In the genomic region with DNA sequence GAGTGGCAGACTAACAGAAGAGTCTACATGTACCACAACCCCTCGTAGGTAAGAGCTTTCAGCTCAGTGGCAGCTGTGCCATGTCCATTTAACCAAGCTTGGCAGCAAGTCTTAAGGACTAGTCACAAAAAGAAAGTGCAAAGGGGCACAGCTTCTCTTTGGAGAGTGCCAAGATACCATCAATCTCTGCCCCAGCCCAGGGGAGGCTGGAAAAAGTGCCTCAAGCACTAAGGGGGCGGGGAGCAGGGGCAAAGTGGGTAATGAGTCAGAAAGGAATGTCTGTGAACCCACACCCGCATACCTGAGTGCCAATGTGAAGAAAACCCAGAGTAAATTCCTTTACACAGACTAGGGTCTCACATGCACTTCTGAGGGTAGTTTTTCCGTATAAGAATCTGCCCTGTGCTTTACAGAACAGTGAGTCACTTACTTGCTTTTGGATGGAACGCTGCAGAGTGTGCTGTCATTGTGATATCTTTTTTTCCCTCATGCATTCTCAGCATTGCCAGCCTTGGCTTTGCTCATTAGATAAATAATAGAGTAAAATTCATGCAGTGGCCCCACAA, we compare ENCODE assay signal across 8 cellular contexts.
DNase-seq lines count a peak whose midpoint lies in the region; ATAC-seq and TF ChIP-seq lines count a peak whose summit lies in the region.

No MANE protein-coding gene starts in this region.

- H3K27me3 ChIP-seq in ACC112 (ENCODE audit: insufficient read depth, low read length) (no peaks in the 10 kb centered on the region), PC-3 (ENCODE audit: low read length) (no peaks in the 10 kb centered on the region), Karpas-422 (ENCODE audit: low read length) (no peaks in the 10 kb centered on the region)

- peak; percentile 83 for ATAC-seq in PC-3
- ATAC-seq in GM19023 (IDR thresholded peaks at IDR 0.05; ENCODE audit: unreplicated experiment): no peak

- intact Hi-C loops in PC-3 (cut with micrococcal nuclease): loop anchor here (5.0 to 10.0 kb wide), 4 partner anchors 52 to 473 kb away; no protein-coding TSS in a partner anchor

- H3K4me3 Mint-ChIP-seq in nephron progenitor cell: no peak overlapping the region

- H3K79me2 ChIP-seq in ACC112 (ENCODE audit: control insufficient read depth, insufficient read depth, low read length, unreplicated experiment): no peaks in the 10 kb centered on the region
- H3K79me2 ChIP-seq in PC-3 (ENCODE audit: low read length): peaks cover 25% of the 10 kb centered on the region
- H3K79me2 ChIP-seq in Karpas-422 (ENCODE audit: low read length): no peaks in the 10 kb centered on the region

- H3K4me1 ChIP-seq in ACC112 (ENCODE audit: control insufficient read depth, insufficient read depth, low read length, unreplicated experiment) (peaks cover 38% of the 10 kb centered on the region), PC-3 (ENCODE audit: insufficient read depth, low read length) (peaks cover 52% of the 10 kb centered on the region), Karpas-422 (ENCODE audit: low read length) (no peaks in the 10 kb centered on the region)

- peaks cover 32% of the 10 kb centered on the region for H3K4me1 Mint-ChIP-seq in nephron progenitor cell

- H4K20me1 ChIP-seq in PC-3 (ENCODE audit: low read length) (no peaks in the 10 kb centered on the region), Karpas-422 (ENCODE audit: insufficient read depth, low read depth, low read length) (no peaks in the 10 kb centered on the region)

- peaks cover 39% of the 10 kb centered on the region for H3K9me3 Mint-ChIP-seq in nephron progenitor cell

- H3K9me2 ChIP-seq in PC-3 (replicated peaks; ENCODE audit: low read length) (no peaks in the 10 kb centered on the region), Karpas-422 (replicated peaks; ENCODE audit: insufficient read depth, low read length) (no peaks in the 10 kb centered on the region)

- POLR2A ChIA-PET in PC-3 (lab: Charles Lee; ENCODE audit: unreplicated experiment): interaction anchor here (0.5 to 0.6 kb wide), 3 partner anchors 22 to 264 kb away, joined by 3 to 6 read pairs (median 5); no protein-coding TSS in a partner anchor

- H3K27me3 Mint-ChIP-seq in nephron progenitor cell (ENCODE audit: low read depth, poor library complexity): no peaks in the 10 kb centered on the region

- H3K27ac Mint-ChIP-seq in nephron progenitor cell: peak overlapping the region; percentile 75

- H3F3A ChIP-seq in PC-3 (ENCODE audit: low read length, unreplicated experiment): peaks cover 5% of the 10 kb centered on the region

- H3K36me3 ChIP-seq in ACC112 (ENCODE audit: insufficient read depth, low read length) (no peaks in the 10 kb centered on the region), PC-3 (ENCODE audit: low read depth, low read length) (0 out of 2 replicates have a peak, but pooled peaks cover 5% of the 10 kb centered on the region), Karpas-422 (ENCODE audit: insufficient read depth, low read length) (no peaks in the 10 kb centered on the region)

- 0 out of 2 replicates have a peak, but pooled peaks cover 3% of the 10 kb centered on the region for H3K9me3 ChIP-seq in PC-3 (ENCODE audit: low read length)
- H3K9me3 ChIP-seq in Karpas-422 (ENCODE audit: low read length): no peaks in the 10 kb centered on the region

- no peak for TF ChIP-seq CTCF in PC-3 (conservative IDR thresholded peaks at IDR 0.05; ENCODE audit: low read depth, low read length)
- no peak for TF ChIP-seq CTCF in astrocyte of the spinal cord (IDR thresholded peaks at IDR 0.05; ENCODE audit: low read depth, low read length)
- no peak for TF ChIP-seq CTCF in nephron progenitor cell (IDR thresholded peaks at IDR 0.05)

- DNase-seq in PC-3 (peak; percentile 96), astrocyte of the spinal cord (ENCODE audit: low read depth, low spot score) (peak; percentile 77), nephron progenitor cell (peak; percentile 11), Karpas-422 (no peak), ecto neural progenitor cell (ENCODE audit: low spot score) (no peak), NCI-H748 (lab: John Stamatoyannopoulos, UW; ENCODE audit: unreplicated experiment) (no peak)

- H3K27ac ChIP-seq in ACC112 (ENCODE audit: low read depth, low read length) (peak overlapping the region; percentile 92), PC-3 (ENCODE audit: low read length) (peak overlapping the region; percentile 98), Karpas-422 (ENCODE audit: low read length) (no peak overlapping the region)

- no TSS peak for BruUV-seq in PC-3 (replicated peaks; lab: Mats Ljungman, UMichigan)

- no peaks in the 10 kb centered on the region for H3K36me3 Mint-ChIP-seq in nephron progenitor cell (ENCODE audit: low read depth)

- in situ Hi-C loops in astrocyte of the spinal cord (cut with HindIII; ENCODE audit: low sequenced_read_pairs): no loop called here

- peak overlapping the region; percentile 25; the same call in 1 of the 2 replicates for H3K4me3 ChIP-seq in ACC112 (ENCODE audit: low read depth, low read length)
- peak overlapping the region; percentile 64 for H3K4me3 ChIP-seq in PC-3 (ENCODE audit: low read length)
- no peak overlapping the region for H3K4me3 ChIP-seq in astrocyte of the spinal cord (ENCODE audit: low read depth, low read length)
- H3K4me3 ChIP-seq in Karpas-422 (ENCODE audit: low read length): no peak overlapping the region

- H3K9ac ChIP-seq in PC-3 (ENCODE audit: low read length) (peak overlapping the region; percentile 90), Karpas-422 (ENCODE audit: low read length) (no peak overlapping the region)

- CTCF ChIA-PET in PC-3 (lab: Charles Lee): interaction anchor here (1.2 kb wide), 1 partner anchor 51 kb away, joined by 8 read pairs; no protein-coding TSS in a partner anchor

- H2AFZ ChIP-seq in ACC112 (ENCODE audit: low read length, unreplicated experiment) (no peak overlapping the region), PC-3 (ENCODE audit: low read length) (no peak overlapping the region), Karpas-422 (ENCODE audit: low read length) (no peak overlapping the region)

- peak overlapping the region; percentile 87 for H3K4me2 ChIP-seq in PC-3 (ENCODE audit: low read length)
- H3K4me2 ChIP-seq in Karpas-422 (ENCODE audit: low read depth, low read length, poor library complexity, severe bottlenecking): no peak overlapping the region

Comparison
In these comparisons a context has a peak if more than half of its experiments do, and no peak if none do; other contexts are left out.
1. H3K4me3 ChIP-seq: peak in ACC112 (single experiment) and PC-3 (single experiment); none in astrocyte of the spinal cord (single experiment) and Karpas-422 (single experiment).
2. DNase-seq: peak in PC-3 (single experiment), astrocyte of the spinal cord (single experiment) and nephron progenitor cell (single experiment); none in Karpas-422 (single experiment), ecto neural progenitor cell (single experiment) and NCI-H748 (single experiment).